ENCODE assay signal across 35 cellular contexts in the genomic region with DNA sequence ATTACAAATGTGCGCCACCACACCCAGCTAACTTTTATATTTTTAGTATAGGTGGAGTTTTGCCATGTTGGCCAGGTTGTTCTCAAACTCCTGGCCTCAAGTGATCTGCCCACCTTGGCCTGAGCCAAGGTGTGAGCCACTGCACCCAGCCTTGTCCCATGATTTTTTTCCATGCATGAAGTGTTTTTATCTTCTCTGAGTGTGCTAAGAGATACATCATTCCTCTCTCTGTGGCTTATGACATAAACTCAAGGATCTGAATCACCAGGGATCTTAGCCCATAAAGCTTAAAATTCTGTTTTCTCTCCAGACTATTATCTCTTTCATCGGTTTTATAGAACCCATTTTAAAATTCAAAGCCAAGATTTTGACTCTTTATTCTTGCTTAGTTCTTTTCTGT.
"Had no signal": no experiment of that assay in that cellular context is flagged by ENCODE, and none has a peak within 500 bp of the region (broad histone marks: within the 10 kb centered on the region; RNA-seq: fewer than 3 reads in every experiment).

No MANE protein-coding gene starts in this region.

- H3K4me1 Mint-ChIP-seq: activated B cell treated with CpG ODN at 0.5 μM for 24 hours; activated CD4-positive, alpha-beta T cell treated with anti-CD3 and anti-CD28 coated beads, Interleukin-2, amount 10 ng/mL, durations not matched to agents 24 days and 14 days; activated CD8-positive, alpha-beta memory T cell treated with anti-CD3 and anti-CD28 coated beads, Interleukin-2, amount 10 ng/mL, durations not matched to agents 7 days and 5 days; activated naive CD4-positive, alpha-beta T cell treated with anti-CD3 and anti-CD28 coated beads, Interleukin-2, amount 10 ng/mL, durations not matched to agents 7 days and 5 days; activated naive CD4-positive, alpha-beta T cell treated with anti-CD3 and anti-CD28 coated beads, Interleukin-2, amount 50 U/mL, for 24 hours; activated naive CD8-positive, alpha-beta T cell treated with anti-CD3 and anti-CD28 coated beads for 36 hours; brain; central memory CD8-positive, alpha-beta T cell had no signal

- H3K36me3 ChIP-seq: adrenal gland, ascending aorta, cardiac muscle cell had no signal

- H3K9me3 ChIP-seq: adrenal gland, ascending aorta had no signal

- H3K36me3 Mint-ChIP-seq: activated CD4-positive, alpha-beta memory T cell treated with anti-CD3 and anti-CD28 coated beads for 36 hours; activated CD8-positive, alpha-beta memory T cell treated with anti-CD3 and anti-CD28 coated beads, Interleukin-2, amount 10 ng/mL, durations not matched to agents 7 days and 5 days; activated naive CD4-positive, alpha-beta T cell treated with anti-CD3 and anti-CD28 coated beads, Interleukin-2, amount 10 ng/mL, durations not matched to agents 7 days and 5 days; activated naive CD4-positive, alpha-beta T cell treated with anti-CD3 and anti-CD28 coated beads, Interleukin-2, amount 50 U/mL, for 24 hours; activated naive CD8-positive, alpha-beta T cell treated with anti-CD3 and anti-CD28 coated beads for 36 hours; brain had no signal

- H3K4me3 Mint-ChIP-seq: activated B cell treated with CpG ODN at 0.5 μM for 24 hours; activated CD4-positive, alpha-beta memory T cell treated with anti-CD3 and anti-CD28 coated beads for 36 hours; activated CD4-positive, alpha-beta T cell treated with anti-CD3 and anti-CD28 coated beads, Interleukin-2, amount 10 ng/mL, durations not matched to agents 24 days and 14 days; activated CD8-positive, alpha-beta memory T cell treated with anti-CD3 and anti-CD28 coated beads, Interleukin-2, amount 10 ng/mL, durations not matched to agents 7 days and 5 days; activated CD8-positive, alpha-beta T cell treated with anti-CD3 and anti-CD28 coated beads for 36 hours; activated naive CD4-positive, alpha-beta T cell treated with anti-CD3 and anti-CD28 coated beads, Interleukin-2, amount 10 ng/mL, durations not matched to agents 7 days and 5 days; activated naive CD4-positive, alpha-beta T cell treated with anti-CD3 and anti-CD28 coated beads, Interleukin-2, amount 50 U/mL, for 24 hours; activated naive CD8-positive, alpha-beta T cell treated with anti-CD3 and anti-CD28 coated beads for 36 hours; activated T-cell treated with anti-CD3 and anti-CD28 coated beads, Interleukin-2, amount 50 U/mL, for 24 hours; brain; central memory CD8-positive, alpha-beta T cell; T-helper 1 cell treated with Interleukin-12 subunit alpha and Interleukin-12 subunit beta and Interleukin-4 antibody, amounts not matched to agents 30 μg/mL and 1 μg/mL, for 36 hours; T-helper 2 cell treated with Interferon-gamma antibody and Interleukin-4, amounts not matched to agents 5 μg/mL and 100 μg/mL, for 36 hours had no signal

- H3K27me3 Mint-ChIP-seq: brain had no signal

- ATAC-seq: activated CD8-positive, alpha-beta memory T cell treated with anti-CD3 and anti-CD28 coated beads, Interleukin-2, amount 10 ng/mL, durations not matched to agents 7 days and 5 days; activated CD8-positive, alpha-beta T cell treated with anti-CD3 and anti-CD28 coated beads for 36 hours had no signal

- H3K9me3 Mint-ChIP-seq: activated B cell treated with CpG ODN at 0.5 μM for 24 hours; activated CD4-positive, alpha-beta memory T cell treated with anti-CD3 and anti-CD28 coated beads for 36 hours; activated CD4-positive, alpha-beta T cell treated with anti-CD3 and anti-CD28 coated beads, Interleukin-2, amount 10 ng/mL, durations not matched to agents 24 days and 14 days; activated CD8-positive, alpha-beta T cell treated with anti-CD3 and anti-CD28 coated beads for 36 hours; activated naive CD4-positive, alpha-beta T cell treated with anti-CD3 and anti-CD28 coated beads, Interleukin-2, amount 10 ng/mL, durations not matched to agents 7 days and 5 days; activated naive CD4-positive, alpha-beta T cell treated with anti-CD3 and anti-CD28 coated beads, Interleukin-2, amount 50 U/mL, for 24 hours; activated naive CD8-positive, alpha-beta T cell treated with anti-CD3 and anti-CD28 coated beads for 36 hours; activated T-cell treated with anti-CD3 and anti-CD28 coated beads, Interleukin-2, amount 50 U/mL, for 24 hours; activated T-helper 2 cell treated with anti-CD3 and anti-CD28 coated beads, Interferon-gamma antibody, Interleukin-2, Interleukin-4, amounts not matched to agents 10 μg/mL and 5 μg/mL and 100 μg/mL, durations not matched to agents 14 hours and 24 hours and 36 hours; central memory CD8-positive, alpha-beta T cell; T-helper 2 cell treated with Interferon-gamma antibody and Interleukin-4, amounts not matched to agents 5 μg/mL and 100 μg/mL, for 36 hours had no signal

- H3K27ac Mint-ChIP-seq: activated B cell treated with CpG ODN at 0.5 μM for 24 hours; activated CD4-positive, alpha-beta memory T cell treated with anti-CD3 and anti-CD28 coated beads for 36 hours; activated CD4-positive, alpha-beta T cell treated with anti-CD3 and anti-CD28 coated beads, Interleukin-2, amount 10 ng/mL, durations not matched to agents 24 days and 14 days; activated CD8-positive, alpha-beta memory T cell treated with anti-CD3 and anti-CD28 coated beads, Interleukin-2, amount 10 ng/mL, durations not matched to agents 7 days and 5 days; activated CD8-positive, alpha-beta T cell treated with anti-CD3 and anti-CD28 coated beads for 36 hours; activated naive CD4-positive, alpha-beta T cell treated with anti-CD3 and anti-CD28 coated beads, Interleukin-2, amount 10 ng/mL, durations not matched to agents 7 days and 5 days; activated naive CD4-positive, alpha-beta T cell treated with anti-CD3 and anti-CD28 coated beads, Interleukin-2, amount 50 U/mL, for 24 hours; activated naive CD8-positive, alpha-beta T cell treated with anti-CD3 and anti-CD28 coated beads for 36 hours; activated T-cell treated with anti-CD3 and anti-CD28 coated beads, Interleukin-2, amount 50 U/mL, for 24 hours; activated T-helper 2 cell treated with anti-CD3 and anti-CD28 coated beads, Interferon-gamma antibody, Interleukin-2, Interleukin-4, amounts not matched to agents 10 μg/mL and 5 μg/mL and 100 μg/mL, durations not matched to agents 14 hours and 24 hours and 36 hours; brain; T-helper 1 cell treated with Interleukin-12 subunit alpha and Interleukin-12 subunit beta and Interleukin-4 antibody, amounts not matched to agents 30 μg/mL and 1 μg/mL, for 36 hours; T-helper 2 cell treated with Interferon-gamma antibody and Interleukin-4, amounts not matched to agents 5 μg/mL and 100 μg/mL, for 36 hours had no signal

- H3K27ac ChIP-seq: adrenal gland, ascending aorta, cardiac muscle cell, VCaP had no signal

- H3K27me3 ChIP-seq: adrenal gland, ascending aorta had no signal

- H3K4me3 ChIP-seq: adrenal gland, ascending aorta, cardiac muscle cell had no signal

- DNase-seq: activated B cell treated with CpG ODN at 0.5 μM for 24 hours; activated CD4-positive, alpha-beta memory T cell treated with anti-CD3 and anti-CD28 coated beads for 36 hours; activated CD4-positive, alpha-beta T cell treated with anti-CD3 and anti-CD28 coated beads for 4 hours; activated CD4-positive, alpha-beta T cell treated with anti-CD3 and anti-CD28 coated beads, Interleukin-2, amount 10 ng/mL, durations not matched to agents 24 days and 14 days; activated CD4-positive, alpha-beta T cell treated with anti-CD3 and anti-CD28 coated beads, Interleukin-2, amount 50 U/mL, for 1 hour; activated CD4-positive, alpha-beta T cell treated with anti-CD3 and anti-CD28 coated beads, Interleukin-2, amount 50 U/mL, for 4 hours; activated CD4-positive, CD25-positive, alpha-beta regulatory T cell treated with anti-CD3 and anti-CD28 coated beads, Interleukin-2, amount 50 U/mL, for 72 hours; activated CD8-positive, alpha-beta memory T cell treated with anti-CD3 and anti-CD28 coated beads for 24 hours; activated CD8-positive, alpha-beta memory T cell treated with anti-CD3 and anti-CD28 coated beads, Interleukin-2, amount 10 ng/mL, durations not matched to agents 7 days and 5 days; activated CD8-positive, alpha-beta memory T cell treated with anti-CD3 and anti-CD28 coated beads, Interleukin-2, amount 50 U/mL, for 48 hours; activated CD8-positive, alpha-beta T cell treated with anti-CD3 and anti-CD28 coated beads for 36 hours; activated effector memory CD4-positive, alpha-beta T cell treated with Interleukin-2 at 50 U/mL for 16 hours; activated gamma-delta T cell; activated naive CD4-positive, alpha-beta T cell treated with anti-CD3 and anti-CD28 coated beads, Interleukin-2, amount 10 ng/mL, durations not matched to agents 7 days and 5 days; activated naive CD4-positive, alpha-beta T cell treated with Interleukin-2 at 50 U/mL for 16 hours; activated naive CD8-positive, alpha-beta T cell treated with anti-CD3 and anti-CD28 coated beads for 36 hours; activated T-cell treated with anti-CD3 and anti-CD28 coated beads, Interleukin-2, amount 50 U/mL, for 24 hours; activated T-cell treated with anti-CD3 and anti-CD28 coated beads, Interleukin-2, amount 50 U/mL, for 48 hours; adrenal gland; amygdala; anterior cingulate cortex; caudate nucleus; cerebellar nuclear complex; T-helper 1 cell; T-helper 2 cell; T-helper 9 cell had no signal

- H3K4me1 ChIP-seq: adrenal gland, ascending aorta had no signal
